In genomic region chr2:112803691-112804521, GRCh38 we compare ENCODE assay signal across 12 cellular contexts. TPM values are rescaled to one million over a fixed set of nuclear protein-coding genes. Genes with fewer than 3 reads are reported as not detected.
A peak's percentile ranks its signal among the peaks of the same experiment; 100 is the strongest.
DNase-seq lines count a peak whose midpoint lies in the region; ATAC-seq, FAIRE-seq and TF ChIP-seq lines count a peak whose summit lies in the region.
"Had no signal": no experiment of that assay in that cellular context is flagged by ENCODE, and none has a peak within 500 bp of the region (broad histone marks: within the 10 kb centered on the region; RNA-seq: fewer than 3 reads in every experiment).

No MANE protein-coding gene starts in this region.

- peaks cover 38% of the 10 kb centered on the region for H3K4me1 Mint-ChIP-seq in activated CD8-positive, alpha-beta T cell treated with anti-CD3 and anti-CD28 coated beads, Interleukin-2, amount 10 ng/mL, durations not matched to agents 7 days and 5 days (ENCODE audit: low read depth)

- H3K27ac Mint-ChIP-seq in activated CD8-positive, alpha-beta T cell treated with anti-CD3 and anti-CD28 coated beads, Interleukin-2, amount 10 ng/mL, durations not matched to agents 7 days and 5 days, result peak overlapping the region; percentile 24

- peaks cover 11% of the 10 kb centered on the region for H3K36me3 Mint-ChIP-seq in activated CD8-positive, alpha-beta T cell treated with anti-CD3 and anti-CD28 coated beads, Interleukin-2, amount 10 ng/mL, durations not matched to agents 7 days and 5 days (ENCODE audit: low read depth)

- H3K4me3 ChIP-seq in prostate gland, result no peak overlapping the region

- intact Hi-C loops in prostate gland (cut with DNase I), result no loop called here

- peak; percentile 49 for FAIRE-seq in GM18507 (lab: Jason Lieb, UNC)

- 81% methylated on average over 5 of the region's 5 CpGs for WGBS in prostate gland

- DNase-seq in GM18507 (ENCODE audit: extremely low spot score, insufficient read length, low read depth) (no peak), kidney tubule cell (ENCODE audit: low spot score) (peak; percentile 82), prostate gland (ENCODE audit: low spot score) (no peak), NCI-H187 treated with DMSO at 0.1 percent for 48 hours (lab: John Stamatoyannopoulos, UW) (no peak), mucosa of gallbladder (ENCODE audit: low spot score) (no peak), NCI-H1092 (lab: John Stamatoyannopoulos, UW) (no peak)
- DNase-seq in activated CD8-positive, alpha-beta T cell treated with anti-CD3 and anti-CD28 coated beads, Interleukin-2, amount 10 ng/mL, durations not matched to agents 7 days and 5 days, result no peak
- DNase-seq: activated naive CD4-positive, alpha-beta T cell treated with Interleukin-2 at 50 U/mL for 16 hours; GF-D8; NCI-H2029 had no signal

- POLR2A ChIA-PET in activated CD8-positive, alpha-beta T cell treated with anti-CD3 and anti-CD28 coated beads, Interleukin-2, amount 10 ng/mL, durations not matched to agents 7 days and 5 days (lab: Charles Lee), result no interaction called here

- H3K27me3 ChIP-seq in prostate gland (replicated peaks; ENCODE audit: insufficient read depth), result no peaks in the 10 kb centered on the region

- no peak for TF ChIP-seq POLR2A in prostate gland (IDR thresholded peaks at IDR 0.05)

- no peaks in the 10 kb centered on the region for H3K4me1 ChIP-seq in prostate gland (replicated peaks)

- no peaks in the 10 kb centered on the region for H3K9me3 ChIP-seq in prostate gland

- H3K27me3 Mint-ChIP-seq in activated CD8-positive, alpha-beta T cell treated with anti-CD3 and anti-CD28 coated beads, Interleukin-2, amount 10 ng/mL, durations not matched to agents 7 days and 5 days (ENCODE audit: low read depth), result no peaks in the 10 kb centered on the region

- ATAC-seq in HG03108 (IDR thresholded peaks at IDR 0.05; ENCODE audit: unreplicated experiment), result peak; percentile 42
- peak; percentile 41 for ATAC-seq in activated CD8-positive, alpha-beta T cell treated with anti-CD3 and anti-CD28 coated beads, Interleukin-2, amount 10 ng/mL, durations not matched to agents 7 days and 5 days
- ATAC-seq: HCT116 had no signal

- H3K36me3 ChIP-seq in prostate gland, result no peaks in the 10 kb centered on the region

- no peak overlapping the region for H3K4me3 Mint-ChIP-seq in activated CD8-positive, alpha-beta T cell treated with anti-CD3 and anti-CD28 coated beads, Interleukin-2, amount 10 ng/mL, durations not matched to agents 7 days and 5 days

- CTCF ChIA-PET in activated CD8-positive, alpha-beta T cell treated with anti-CD3 and anti-CD28 coated beads, Interleukin-2, amount 10 ng/mL, durations not matched to agents 7 days and 5 days (lab: Charles Lee), result interaction anchor here (1.2 to 1.4 kb wide), 2 partner anchors 22 to 54 kb away, joined by 3 to 4 read pairs; no protein-coding TSS in a partner anchor

- no peak overlapping the region for H3K27ac ChIP-seq in prostate gland

- H3K9me3 Mint-ChIP-seq in activated CD8-positive, alpha-beta T cell treated with anti-CD3 and anti-CD28 coated beads, Interleukin-2, amount 10 ng/mL, durations not matched to agents 7 days and 5 days (ENCODE audit: insufficient read depth), result peaks cover 8% of the 10 kb centered on the region

- TF ChIP-seq CTCF in prostate gland (IDR thresholded peaks at IDR 0.05), result no peak

RNA-seq across cellular contexts. Expression of gene IL1A, which starts 19.6 kb away (rescaled TPM):
- total RNA-seq in activated CD8-positive, alpha-beta T cell treated with anti-CD3 and anti-CD28 coated beads, Interleukin-2, amount 10 ng/mL, durations not matched to agents 7 days and 5 days, result not detected
- 10 to 100 TPM in 1 of 2 donors, not detected in 1; 27.4 TPM for total RNA-seq in prostate gland
- total RNA-seq in mucosa of gallbladder, result 0.66 TPM

RNA-seq across cellular contexts. Expression of gene IL1B, which starts 32.7 kb away (rescaled TPM):
- total RNA-seq in activated CD8-positive, alpha-beta T cell treated with anti-CD3 and anti-CD28 coated beads, Interleukin-2, amount 10 ng/mL, durations not matched to agents 7 days and 5 days, result not detected
- total RNA-seq in prostate gland (not detected), mucosa of gallbladder (33.2 TPM)

RNA-seq across cellular contexts. Expression of gene CKAP2L, which starts 39.5 kb away (rescaled TPM):
- 10 to 100 TPM; 59.3 to 63.4 TPM for total RNA-seq in activated CD8-positive, alpha-beta T cell treated with anti-CD3 and anti-CD28 coated beads, Interleukin-2, amount 10 ng/mL, durations not matched to agents 7 days and 5 days
- total RNA-seq in prostate gland, result 1 to 10 TPM in 1 of 2 donors, under 1 TPM in 1; 0.23 to 3.1 TPM
- 1.5 TPM for total RNA-seq in mucosa of gallbladder

Comparison
In these comparisons a context has a peak if more than half of its experiments do, and no peak if none do; other contexts are left out.
1. RNA of gene IL1B, which starts 32.7 kb away (total RNA-seq): 33.2 TPM in mucosa of gallbladder (single experiment); not detected in prostate gland and not detected in activated CD8-positive, alpha-beta T cell treated with anti-CD3 and anti-CD28 coated beads, Interleukin-2, amount 10 ng/mL, durations not matched to agents 7 days and 5 days; every median in the first group is over 10 times any median in the second.
2. RNA of gene CKAP2L, which starts 39.5 kb away (total RNA-seq): 59.3 to 63.4 TPM in activated CD8-positive, alpha-beta T cell treated with anti-CD3 and anti-CD28 coated beads, Interleukin-2, amount 10 ng/mL, durations not matched to agents 7 days and 5 days; 0.23 to 3.1 TPM in prostate gland and 1.5 TPM in mucosa of gallbladder (single experiment); every median in the first group is over 10 times any median in the second.